In genomic region chr1:87688136-87688535, GRCh38 we compare ENCODE assay signal across 31 cellular contexts.
"Had no signal": no experiment of that assay in that cellular context is flagged by ENCODE, and none has a peak within 500 bp of the region (broad histone marks: within the 10 kb centered on the region; RNA-seq: fewer than 3 reads in every experiment).

No MANE protein-coding gene starts in this region.

- H3K36me3 ChIP-seq: neural progenitor cell, ovary, right lobe of liver, sigmoid colon, spleen, suprapubic skin, tibial artery, transverse colon, upper lobe of right lung, uterus had no signal

- H3K4me1 ChIP-seq: parathyroid adenoma, psoas muscle, right lobe of liver, suprapubic skin, uterus had no signal

- H3K27me3 ChIP-seq: neural progenitor cell, ovary, right lobe of liver, sigmoid colon, spleen, suprapubic skin, testis, tibial artery, transverse colon, upper lobe of right lung, uterus had no signal

- H3K27me3 Mint-ChIP-seq: progenitor cell of endocrine pancreas; stimulated activated memory B cell treated with anti-CD40 and anti-IgM and Interleukin-4, amounts not matched to agents 10 μg/mL and 1 μg/mL and 100 μg/mL, for 72 hours; type B pancreatic cell had no signal

- DNase-seq: natural killer cell; occipital lobe; ovary; posterior cingulate gyrus; psoas muscle; right cardiac atrium; right lobe of liver; sigmoid colon; small intestine; spleen; stimulated activated CD4-positive, alpha-beta T cell treated with anti-CD3 and anti-CD28 coated beads, Interleukin-12 subunit alpha, Interleukin-12 subunit beta, amount 100 ng/mL, for 4 hours; stimulated activated CD4-positive, alpha-beta T cell treated with anti-CD3 and anti-CD28 coated beads, Interleukin-1b, Interleukin-23, amount 100 ng/mL, for 48 hours; stimulated activated CD4-positive, alpha-beta T cell treated with anti-CD3 and anti-CD28 coated beads, Interleukin-4, amount 100 ng/mL, for 1 hour; stimulated activated CD4-positive, alpha-beta T cell treated with anti-CD3 and anti-CD28 coated beads, Interleukin-4, amount 100 ng/mL, for 4 hours; stimulated activated CD8-positive, alpha-beta memory T cell treated with anti-CD3 and anti-CD28 coated beads, Interleukin-4, amount 100 ng/mL, for 48 hours; stimulated activated naive CD4-positive, alpha-beta T cell; stimulated activated naive CD8-positive, alpha-beta T cell treated with anti-CD3 and anti-CD28 coated beads, Interleukin-15, amount 100 ng/mL, for 72 hours; stimulated activated naive CD8-positive, alpha-beta T cell treated with anti-CD3 and anti-CD28 coated beads, Interleukin-15, Interleukin-2, amounts not matched to agents 100 U/mL and 50 U/mL, for 24 hours; substantia nigra; testis; tibial artery; transverse colon; upper lobe of right lung; uterus had no signal

- H3K4me3 ChIP-seq: neural progenitor cell, ovary, psoas muscle, right lobe of liver, sigmoid colon, spleen, suprapubic skin, testis, tibial artery, transverse colon, upper lobe of right lung, uterus had no signal

- H3K4me2 ChIP-seq: neural progenitor cell had no signal

- H3K79me2 ChIP-seq: parathyroid adenoma had no signal

- ATAC-seq: natural killer cell; psoas muscle; right cardiac atrium; right lobe of liver; stimulated activated memory B cell treated with anti-CD40 and anti-IgM and Interleukin-4, amounts not matched to agents 10 μg/mL and 1 μg/mL and 100 μg/mL, for 72 hours; stimulated activated naive CD8-positive, alpha-beta T cell treated with anti-CD3 and anti-CD28 coated beads, Interleukin-15, amount 100 ng/mL, for 72 hours; stimulated activated naive CD8-positive, alpha-beta T cell treated with anti-CD3 and anti-CD28 coated beads, Interleukin-15, Interleukin-2, amounts not matched to agents 100 U/mL and 50 U/mL, for 24 hours; upper lobe of right lung had no signal

- H3K9me3 ChIP-seq: ovary, psoas muscle, right lobe of liver, sigmoid colon, spleen, suprapubic skin, testis, tibial artery, transverse colon, upper lobe of right lung, uterus had no signal

- H3K4me1 Mint-ChIP-seq: stimulated activated naive CD8-positive, alpha-beta T cell treated with anti-CD3 and anti-CD28 coated beads, Interleukin-15, amount 100 ng/mL, for 72 hours had no signal

- H3K9ac ChIP-seq: neural progenitor cell, parathyroid adenoma had no signal

- H2AFZ ChIP-seq: neural progenitor cell, parathyroid adenoma had no signal

- H3K27ac Mint-ChIP-seq: natural killer cell; nephron; neural progenitor cell; progenitor cell of endocrine pancreas; stimulated activated memory B cell treated with anti-CD40 and anti-IgM and Interleukin-4, amounts not matched to agents 10 μg/mL and 1 μg/mL and 100 μg/mL, for 72 hours; stimulated activated naive CD8-positive, alpha-beta T cell treated with anti-CD3 and anti-CD28 coated beads, Interleukin-15, amount 100 ng/mL, for 72 hours; type B pancreatic cell had no signal

- H3K9me3 Mint-ChIP-seq: natural killer cell; neural progenitor cell; stimulated activated memory B cell treated with anti-CD40 and anti-IgM and Interleukin-4, amounts not matched to agents 10 μg/mL and 1 μg/mL and 100 μg/mL, for 72 hours; stimulated activated naive CD8-positive, alpha-beta T cell treated with anti-CD3 and anti-CD28 coated beads, Interleukin-15, amount 100 ng/mL, for 72 hours had no signal

- H3K36me3 Mint-ChIP-seq: natural killer cell; neural progenitor cell; stimulated activated memory B cell treated with anti-CD40 and anti-IgM and Interleukin-4, amounts not matched to agents 10 μg/mL and 1 μg/mL and 100 μg/mL, for 72 hours; type B pancreatic cell had no signal

- H3K27ac ChIP-seq: neural progenitor cell, ovary, parathyroid adenoma, psoas muscle, right lobe of liver, spleen, suprapubic skin, testis, tibial artery, transverse colon, upper lobe of right lung, uterus had no signal

- H3K4me3 Mint-ChIP-seq: natural killer cell; nephron; neural progenitor cell; stimulated activated memory B cell treated with anti-CD40 and anti-IgM and Interleukin-4, amounts not matched to agents 10 μg/mL and 1 μg/mL and 100 μg/mL, for 72 hours; stimulated activated naive CD8-positive, alpha-beta T cell treated with anti-CD3 and anti-CD28 coated beads, Interleukin-15, amount 100 ng/mL, for 72 hours; type B pancreatic cell had no signal
